24 cellular contexts compared by ENCODE assay signal in the genomic region with DNA sequence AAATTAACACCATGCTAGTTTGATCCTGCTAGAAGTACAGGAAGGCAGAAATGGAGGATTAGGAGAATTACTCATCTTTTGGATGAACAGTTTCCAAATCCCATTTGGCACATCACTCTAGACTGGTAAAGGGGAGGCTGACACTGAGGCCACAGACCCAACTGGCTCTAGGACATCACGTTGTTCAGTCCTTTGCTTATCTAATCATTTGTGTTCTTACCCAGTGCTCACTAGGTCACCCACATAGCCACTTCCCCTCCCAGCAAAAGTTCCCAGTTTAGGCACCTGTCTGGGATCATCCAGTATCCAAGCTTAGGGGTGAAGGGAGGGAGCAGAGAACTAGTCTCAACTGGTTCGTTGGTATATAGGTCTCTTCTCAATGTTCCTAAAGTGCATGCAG. TPM values are rescaled to one million over a fixed set of nuclear protein-coding genes. Genes with fewer than 3 reads are reported as not detected.
DNase-seq lines count a peak whose midpoint lies in the region; ATAC-seq and TF ChIP-seq lines count a peak whose summit lies in the region.
"Had no signal": no experiment of that assay in that cellular context is flagged by ENCODE, and none has a peak within 500 bp of the region (broad histone marks: within the 10 kb centered on the region; RNA-seq: fewer than 3 reads in every experiment).

No MANE protein-coding gene starts in this region.

- no peaks in the 10 kb centered on the region for H3K9me3 ChIP-seq in Caco-2
- H3K9me3 ChIP-seq in heart right ventricle: no peaks in the 10 kb centered on the region
- no peaks in the 10 kb centered on the region for H3K9me3 ChIP-seq in osteoblast (ENCODE audit: low read depth, low read length)
- H3K9me3 ChIP-seq: prostate gland, tibial artery had no signal

- intact Hi-C loops in Caco-2 (cut with micrococcal nuclease; ENCODE audit: unreplicated experiment): no loop called here
- intact Hi-C loops in heart right ventricle (cut with DNase I): no loop called here

- H3K4me3 Mint-ChIP-seq in Caco-2 (ENCODE audit: unreplicated experiment): no peak overlapping the region
- H3K4me3 Mint-ChIP-seq: CD8-positive, alpha-beta memory T cell; natural killer cell treated with Interleukin-12 subunit alpha and Interleukin-12 subunit beta and Interleukin-15 and Interleukin-18, amount 100 ng/mL, for 72 hours; T-helper 1 cell treated with Interleukin-12 subunit alpha and Interleukin-12 subunit beta and Interleukin-4 antibody, amounts not matched to agents 30 μg/mL and 1 μg/mL, for 36 hours had no signal

- 49 to 56% methylated on average over 2 of the region's 2 CpGs for WGBS in heart right ventricle, 2 donors

- ATAC-seq in heart right ventricle: peak in 4 of 8 donors; percentile 9 to 54 (median 46)
- no peak for ATAC-seq in HG02885 (IDR thresholded peaks at IDR 0.05; ENCODE audit: poor library complexity, unreplicated experiment)
- ATAC-seq: natural killer cell treated with Interleukin-12 subunit alpha and Interleukin-12 subunit beta and Interleukin-15 and Interleukin-18, amount 100 ng/mL, for 72 hours had no signal

- H3K79me2 ChIP-seq in osteoblast (ENCODE audit: insufficient read depth, low read length): peaks cover 16% of the 10 kb centered on the region

- no peak overlapping the region for H2AFZ ChIP-seq in osteoblast (ENCODE audit: low read length)
- H2AFZ ChIP-seq: PC-9 had no signal

- BruUV-seq in Caco-2 (replicated peaks; lab: Mats Ljungman, UMichigan): no TSS peak

- peaks cover 21% of the 10 kb centered on the region for H4K20me1 ChIP-seq in osteoblast (ENCODE audit: insufficient read depth, low read length)

- H3K4me1 ChIP-seq in Caco-2 (peaks cover 47% of the 10 kb centered on the region), heart right ventricle (peaks cover 0 to 62% (median 34%) of the 10 kb centered on the region in 9 donors), osteoblast (ENCODE audit: insufficient read depth, low read length) (peaks cover 26% of the 10 kb centered on the region)

- H3K36me3 ChIP-seq in Caco-2 (ENCODE audit: control insufficient read depth, insufficient read depth, low read length) (peaks cover 10% of the 10 kb centered on the region), heart right ventricle (peaks cover 0 to 92% (median 10%) of the 10 kb centered on the region in 9 donors), osteoblast (ENCODE audit: insufficient read depth, low read length) (peaks cover 54% of the 10 kb centered on the region)

- H3K4me1 Mint-ChIP-seq in Caco-2 (ENCODE audit: low read depth, unreplicated experiment): peaks cover 26% of the 10 kb centered on the region

- H3K36me3 Mint-ChIP-seq in Caco-2 (ENCODE audit: insufficient read depth, unreplicated experiment): peaks cover 82% of the 10 kb centered on the region

- no peak overlapping the region for H3K4me3 ChIP-seq in Caco-2 (ENCODE audit: low read depth, low read length)
- no peak overlapping the region for H3K4me3 ChIP-seq in heart right ventricle
- H3K4me3 ChIP-seq in osteoblast (ENCODE audit: insufficient read depth, low read length): no peak overlapping the region
- H3K4me3 ChIP-seq: PC-9, prostate gland, tibial artery had no signal

- no peaks in the 10 kb centered on the region for H3K9me3 Mint-ChIP-seq in Caco-2 (ENCODE audit: unreplicated experiment)
- H3K9me3 Mint-ChIP-seq: CD8-positive, alpha-beta memory T cell; natural killer cell treated with Interleukin-12 subunit alpha and Interleukin-12 subunit beta and Interleukin-15 and Interleukin-18, amount 100 ng/mL, for 72 hours; T-helper 1 cell treated with Interleukin-12 subunit alpha and Interleukin-12 subunit beta and Interleukin-4 antibody, amounts not matched to agents 30 μg/mL and 1 μg/mL, for 36 hours had no signal

- H3K27ac Mint-ChIP-seq in Caco-2 (ENCODE audit: unreplicated experiment): peak overlapping the region; percentile 45
- H3K27ac Mint-ChIP-seq: T-helper 1 cell treated with Interleukin-12 subunit alpha and Interleukin-12 subunit beta and Interleukin-4 antibody, amounts not matched to agents 30 μg/mL and 1 μg/mL, for 36 hours had no signal

- CTCF ChIA-PET in Caco-2 (lab: Charles Lee): no interaction called here
- CTCF ChIA-PET in RWPE1 (lab: Yijun Ruan, JAX): no interaction called here

- no peak overlapping the region for H3K4me2 ChIP-seq in osteoblast (ENCODE audit: insufficient read depth, low read length)
- H3K4me2 ChIP-seq: PC-9 had no signal

- H3K27me3 Mint-ChIP-seq in Caco-2 (ENCODE audit: insufficient read depth, unreplicated experiment): no peaks in the 10 kb centered on the region
- H3K27me3 Mint-ChIP-seq: CD8-positive, alpha-beta memory T cell; natural killer cell treated with Interleukin-12 subunit alpha and Interleukin-12 subunit beta and Interleukin-15 and Interleukin-18, amount 100 ng/mL, for 72 hours had no signal

- H3K27ac ChIP-seq in RWPE1 (peak overlapping the region; percentile 7; the same call in 1 of the 2 replicates), heart right ventricle (peak overlapping the region in 6 of 10 donors; percentile 38 to 77 (median 63)), osteoblast (ENCODE audit: low read depth, low read length) (peak overlapping the region; percentile 39)
- H3K27ac ChIP-seq: PC-9, prostate gland, tibial artery had no signal

- TF ChIP-seq CTCF in Caco-2 (IDR thresholded peaks at IDR 0.05; ENCODE audit: insufficient read depth in 1 of 2, low read depth in 1 of 2, low read length in 1 of 2, severe bottlenecking in 1 of 2, unreplicated experiment in 1 of 2) (no peak), RWPE1 (conservative IDR thresholded peaks at IDR 0.05; ENCODE audit: low read depth) (no peak), heart right ventricle (IDR thresholded peaks at IDR 0.05) (no peak), osteoblast (IDR thresholded peaks at IDR 0.05; ENCODE audit: extremely low read depth, low read depth, low read length) (no peak)

- DNase-seq in Caco-2 (no peak), RWPE1 (ENCODE audit: low spot score) (no peak), heart right ventricle (no peak), osteoblast (ENCODE audit: insufficient read length, low spot score, missing footprints) (no peak), NCI-H2107 (lab: John Stamatoyannopoulos, UW) (no peak), NCI-H1105 (lab: John Stamatoyannopoulos, UW) (no peak)
- DNase-seq: activated CD4-positive, alpha-beta T cell treated with anti-CD3 and anti-CD28 coated beads for 4 hours; activated effector memory CD4-positive, alpha-beta T cell treated with Interleukin-2 at 50 U/mL for 16 hours; CD8-positive, alpha-beta memory T cell; GF-D8; Karpas-422; midbrain; MV-4-11; NCI-H187; PC-9; stimulated activated naive CD4-positive, alpha-beta T cell treated with Interleukin-2 at 50 U/mL for 16 hours; tibial artery had no signal

- H3K27me3 ChIP-seq in Caco-2 (replicated peaks; ENCODE audit: control insufficient read depth, insufficient read depth, low read length): no peaks in the 10 kb centered on the region
- no peaks in the 10 kb centered on the region for H3K27me3 ChIP-seq in heart right ventricle
- no peaks in the 10 kb centered on the region for H3K27me3 ChIP-seq in osteoblast (ENCODE audit: insufficient read depth, low read length)
- H3K27me3 ChIP-seq: tibial artery had no signal

- POLR2A ChIA-PET in Caco-2 (lab: Charles Lee): no interaction called here
- POLR2A ChIA-PET in RWPE1 (lab: Yijun Ruan, JAX; ENCODE audit: low non-redundant PET): no interaction called here

RNA-seq across cellular contexts. Expression of gene LEAP2, which starts 1.6 kb away (rescaled TPM):
- total RNA-seq in Caco-2 (2022): 1.1 and 4.1 TPM in 2 replicates
- 1 to 10 TPM in 5 of 10 donors, under 1 TPM in 5; 0.49 to 1.6 (median 0.92) TPM for total RNA-seq in heart right ventricle
- polyA plus RNA-seq in heart right ventricle: 1 to 10 TPM in 1 of 2 donors, under 1 TPM in 1; 0.62 to 3.9 TPM
- total RNA-seq in osteoblast: under 0.01 and 0.29 TPM in 2 replicates

RNA-seq across cellular contexts. Expression of gene UQCRQ, which starts 5.4 kb away (rescaled TPM):
- total RNA-seq in Caco-2 (2022): 356 and 449 TPM in 2 replicates
- total RNA-seq in heart right ventricle: 1,000 to 10,000 TPM; 1,190 to 1,962 (median 1,754) TPM
- 1,000 to 10,000 TPM in 1 of 2 donors, 100 to 1,000 TPM in 1; 824 to 1,591 TPM for polyA plus RNA-seq in heart right ventricle
- total RNA-seq in osteoblast: 76.0 and 94.6 TPM in 2 replicates

RNA-seq across cellular contexts. Expression of gene GDF9, which starts 5.6 kb away (rescaled TPM):
- total RNA-seq in Caco-2 (2022) (0.59 and 0.81 TPM in 2 replicates), heart right ventricle (under 1 TPM; 0.18 to 0.82 (median 0.43) TPM), osteoblast (0.29 and 0.36 TPM in 2 replicates)
- polyA plus RNA-seq in heart right ventricle: under 1 TPM in 1 of 2 donors, not detected in 1; 0.10 TPM
- polyA plus RNA-seq: CD8-positive, alpha-beta memory T cell had no signal

RNA-seq across cellular contexts. Expression of gene SHROOM1, which starts 41.4 kb away (rescaled TPM):
- 15.9 and 17.4 TPM in 2 replicates for total RNA-seq in Caco-2 (2022)
- 1 to 10 TPM; 3.2 to 6.4 (median 4.1) TPM for total RNA-seq in heart right ventricle
- polyA plus RNA-seq in heart right ventricle: 10 to 100 TPM in 1 of 2 donors, 1 to 10 TPM in 1; 3.5 to 10.8 TPM
- 4.7 and 6.2 TPM in 2 replicates for total RNA-seq in osteoblast
- polyA plus RNA-seq: CD8-positive, alpha-beta memory T cell had no signal

RNA-seq across cellular contexts. Expression of gene SOWAHA, which starts 58.8 kb away (rescaled TPM):
- total RNA-seq in Caco-2 (2022) (3.7 and 4.1 TPM in 2 replicates), heart right ventricle (under 1 TPM in 4 of 10 donors, not detected in 6; 0.08 to 0.19 (median 0.13) TPM), osteoblast (under 0.01 and 0.29 TPM in 2 replicates)
- under 1 TPM in 1 of 2 donors, not detected in 1; 0.07 TPM for polyA plus RNA-seq in heart right ventricle
- total RNA-seq: bronchial epithelial cell; dermis microvascular lymphatic vessel endothelial cell; HT1080; natural killer cell treated with Interleukin-12 subunit alpha and Interleukin-12 subunit beta and Interleukin-15 and Interleukin-18, amount 100 ng/mL, for 72 hours; PC-9 had no signal
- polyA plus RNA-seq: CD8-positive, alpha-beta memory T cell had no signal

Comparison
In these comparisons a context has a peak if more than half of its experiments do, and no peak if none do; other contexts are left out.
1. H3K27ac ChIP-seq: peak in every context shown above with its lines; median percentile 63 in heart right ventricle; 39 in osteoblast; 7 in RWPE1.